1 cellular context compared by ENCODE assay signal in the genomic region with DNA sequence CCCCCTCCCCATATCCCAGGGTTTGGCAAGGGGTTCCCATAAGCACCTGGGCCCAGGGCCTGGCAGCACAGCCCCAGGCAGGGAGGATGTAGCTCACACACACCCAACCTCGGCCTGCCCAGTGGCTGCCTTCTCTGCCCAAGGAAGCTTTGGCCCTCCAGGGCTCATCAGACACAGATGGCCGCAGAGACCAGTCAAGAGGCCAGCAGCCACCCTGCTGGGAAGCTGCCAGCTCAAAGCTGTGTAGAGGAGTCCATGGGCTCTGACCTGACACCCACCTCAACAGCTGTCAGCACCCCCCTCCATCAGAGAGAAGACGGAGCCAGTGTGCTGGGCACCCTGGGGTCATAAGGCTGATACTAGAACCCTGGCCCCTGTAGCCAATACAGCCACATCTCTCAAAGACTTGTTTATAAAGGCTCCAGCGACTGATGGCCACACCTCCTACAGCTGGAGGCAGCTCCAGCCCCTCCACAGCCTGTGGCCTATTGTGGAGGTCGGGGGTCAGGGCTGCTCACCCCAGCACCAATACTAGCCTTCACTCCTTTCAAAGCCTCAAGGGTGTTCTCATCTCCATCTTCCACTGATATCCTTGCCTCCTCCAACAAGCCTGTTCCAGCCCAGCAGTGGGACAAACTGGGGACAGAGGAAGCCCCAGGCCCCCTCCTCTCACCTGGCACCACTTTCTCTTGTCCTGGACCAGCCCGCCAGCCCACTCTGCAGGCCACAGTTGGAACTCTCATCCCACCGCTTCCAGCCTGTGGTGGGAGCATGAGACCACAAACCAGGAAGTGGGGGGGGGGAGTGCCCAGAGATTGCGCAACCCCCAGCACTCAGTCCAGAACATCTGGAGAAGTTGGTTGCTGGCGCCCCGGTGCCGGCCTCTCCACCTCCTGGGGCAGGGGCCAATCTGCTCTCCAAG.
TF ChIP-seq lines count a peak whose summit lies in the region.

No MANE protein-coding gene starts in this region.

TF ChIP-seq in K562, 482 proteins besides CTCF, POLR2A, EP300 and RAD21 (continued from another document and continues in another):
- TF ChIP-seq, protein P1, sequence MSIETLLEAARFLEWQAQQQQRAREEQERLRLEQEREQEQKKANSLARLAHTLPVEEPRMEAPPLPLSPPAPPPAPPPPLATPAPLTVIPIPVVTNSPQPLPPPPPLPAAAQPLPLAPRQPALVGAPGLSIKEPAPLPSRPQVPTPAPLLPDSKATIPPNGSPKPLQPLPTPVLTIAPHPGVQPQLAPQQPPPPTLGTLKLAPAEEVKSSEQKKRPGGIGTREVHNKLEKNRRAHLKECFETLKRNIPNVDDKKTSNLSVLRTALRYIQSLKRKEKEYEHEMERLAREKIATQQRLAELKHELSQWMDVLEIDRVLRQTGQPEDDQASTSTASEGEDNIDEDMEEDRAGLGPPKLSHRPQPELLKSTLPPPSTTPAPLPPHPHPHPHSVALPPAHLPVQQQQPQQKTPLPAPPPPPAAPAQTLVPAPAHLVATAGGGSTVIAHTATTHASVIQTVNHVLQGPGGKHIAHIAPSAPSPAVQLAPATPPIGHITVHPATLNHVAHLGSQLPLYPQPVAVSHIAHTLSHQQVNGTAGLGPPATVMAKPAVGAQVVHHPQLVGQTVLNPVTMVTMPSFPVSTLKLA (conservative IDR thresholded peaks at IDR 0.05), result no peak
- TF ChIP-seq L3MBTL2 (IDR thresholded peaks at IDR 0.05), result no peak
- TF ChIP-seq FUS (optimal IDR thresholded peaks at IDR 0.05; ENCODE audit: low read depth, low read length), result no peak
- TF ChIP-seq NR3C1 (CRISPR knock-in tag; IDR thresholded peaks at IDR 0.05), result no peak
- TF ChIP-seq, protein P2, sequence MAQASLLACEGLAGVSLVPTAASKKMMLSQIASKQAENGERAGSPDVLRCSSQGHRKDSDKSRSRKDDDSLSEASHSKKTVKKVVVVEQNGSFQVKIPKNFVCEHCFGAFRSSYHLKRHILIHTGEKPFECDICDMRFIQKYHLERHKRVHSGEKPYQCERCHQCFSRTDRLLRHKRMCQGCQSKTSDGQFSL (CRISPR knock-in tag; IDR thresholded peaks at IDR 0.05), result peak; percentile 98
- TF ChIP-seq, protein P2 (tag; IDR thresholded peaks at IDR 0.05), result peak in 1 of 2 experiments; percentile 94; a peak in 2 of 4 replicates
- TF ChIP-seq, protein P3, sequence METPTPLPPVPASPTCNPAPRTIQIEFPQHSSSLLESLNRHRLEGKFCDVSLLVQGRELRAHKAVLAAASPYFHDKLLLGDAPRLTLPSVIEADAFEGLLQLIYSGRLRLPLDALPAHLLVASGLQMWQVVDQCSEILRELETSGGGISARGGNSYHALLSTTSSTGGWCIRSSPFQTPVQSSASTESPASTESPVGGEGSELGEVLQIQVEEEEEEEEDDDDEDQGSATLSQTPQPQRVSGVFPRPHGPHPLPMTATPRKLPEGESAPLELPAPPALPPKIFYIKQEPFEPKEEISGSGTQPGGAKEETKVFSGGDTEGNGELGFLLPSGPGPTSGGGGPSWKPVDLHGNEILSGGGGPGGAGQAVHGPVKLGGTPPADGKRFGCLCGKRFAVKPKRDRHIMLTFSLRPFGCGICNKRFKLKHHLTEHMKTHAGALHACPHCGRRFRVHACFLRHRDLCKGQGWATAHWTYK (CRISPR knock-in tag; IDR thresholded peaks at IDR 0.05), result peak; percentile 62; the same call in 1 of the 2 replicates
- no peak for TF ChIP-seq SNRNP70 (optimal IDR thresholded peaks at IDR 0.05; ENCODE audit: low read depth, low read length)
- no peak for TF ChIP-seq PHTF2 (CRISPR knock-in tag; IDR thresholded peaks at IDR 0.05)
- TF ChIP-seq MBD2 (IDR thresholded peaks at IDR 0.05; ENCODE audit: borderline replicate concordance, low read depth), result no peak
- no peak for TF ChIP-seq ZNF780A (CRISPR knock-in tag; IDR thresholded peaks at IDR 0.05)
- TF ChIP-seq ZNF384 (IDR thresholded peaks at IDR 0.05; ENCODE audit: low read depth, low read length), result no peak
- TF ChIP-seq MEF2D (tag; conservative IDR thresholded peaks at IDR 0.05; ENCODE audit: low read depth), result no peak
- no peak for TF ChIP-seq RNF2 (IDR thresholded peaks at IDR 0.05)
- TF ChIP-seq, protein P4, sequence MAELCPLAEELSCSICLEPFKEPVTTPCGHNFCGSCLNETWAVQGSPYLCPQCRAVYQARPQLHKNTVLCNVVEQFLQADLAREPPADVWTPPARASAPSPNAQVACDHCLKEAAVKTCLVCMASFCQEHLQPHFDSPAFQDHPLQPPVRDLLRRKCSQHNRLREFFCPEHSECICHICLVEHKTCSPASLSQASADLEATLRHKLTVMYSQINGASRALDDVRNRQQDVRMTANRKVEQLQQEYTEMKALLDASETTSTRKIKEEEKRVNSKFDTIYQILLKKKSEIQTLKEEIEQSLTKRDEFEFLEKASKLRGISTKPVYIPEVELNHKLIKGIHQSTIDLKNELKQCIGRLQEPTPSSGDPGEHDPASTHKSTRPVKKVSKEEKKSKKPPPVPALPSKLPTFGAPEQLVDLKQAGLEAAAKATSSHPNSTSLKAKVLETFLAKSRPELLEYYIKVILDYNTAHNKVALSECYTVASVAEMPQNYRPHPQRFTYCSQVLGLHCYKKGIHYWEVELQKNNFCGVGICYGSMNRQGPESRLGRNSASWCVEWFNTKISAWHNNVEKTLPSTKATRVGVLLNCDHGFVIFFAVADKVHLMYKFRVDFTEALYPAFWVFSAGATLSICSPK (IDR thresholded peaks at IDR 0.05; ENCODE audit: borderline replicate concordance), result no peak
- TF ChIP-seq GATA2 (CRISPR knock-in tag; IDR thresholded peaks at IDR 0.05), result no peak
- peak; percentile 50; the same call in 1 of the 2 replicates for TF ChIP-seq ATF7 (IDR thresholded peaks at IDR 0.05)
- TF ChIP-seq ZNF140 (CRISPR knock-in tag; IDR thresholded peaks at IDR 0.05), result no peak
- TF ChIP-seq ZNF507 (tag; conservative IDR thresholded peaks at IDR 0.05), result no peak
- no peak for TF ChIP-seq CBX8 (IDR thresholded peaks at IDR 0.05; ENCODE audit: borderline replicate concordance, extremely low read depth, low read depth, low read length, poor library complexity, severe bottlenecking)
- TF ChIP-seq, protein P5, sequence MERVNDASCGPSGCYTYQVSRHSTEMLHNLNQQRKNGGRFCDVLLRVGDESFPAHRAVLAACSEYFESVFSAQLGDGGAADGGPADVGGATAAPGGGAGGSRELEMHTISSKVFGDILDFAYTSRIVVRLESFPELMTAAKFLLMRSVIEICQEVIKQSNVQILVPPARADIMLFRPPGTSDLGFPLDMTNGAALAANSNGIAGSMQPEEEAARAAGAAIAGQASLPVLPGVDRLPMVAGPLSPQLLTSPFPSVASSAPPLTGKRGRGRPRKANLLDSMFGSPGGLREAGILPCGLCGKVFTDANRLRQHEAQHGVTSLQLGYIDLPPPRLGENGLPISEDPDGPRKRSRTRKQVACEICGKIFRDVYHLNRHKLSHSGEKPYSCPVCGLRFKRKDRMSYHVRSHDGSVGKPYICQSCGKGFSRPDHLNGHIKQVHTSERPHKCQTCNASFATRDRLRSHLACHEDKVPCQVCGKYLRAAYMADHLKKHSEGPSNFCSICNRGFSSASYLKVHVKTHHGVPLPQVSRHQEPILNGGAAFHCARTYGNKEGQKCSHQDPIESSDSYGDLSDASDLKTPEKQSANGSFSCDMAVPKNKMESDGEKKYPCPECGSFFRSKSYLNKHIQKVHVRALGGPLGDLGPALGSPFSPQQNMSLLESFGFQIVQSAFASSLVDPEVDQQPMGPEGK (CRISPR knock-in tag; IDR thresholded peaks at IDR 0.05; ENCODE audit: borderline replicate concordance), result no peak
- peak; percentile 78 for TF ChIP-seq SPI1 (IDR thresholded peaks at IDR 0.05; ENCODE audit: borderline replicate concordance, low read depth, low read length)
- TF ChIP-seq TCF7L2 (IDR thresholded peaks at IDR 0.05; ENCODE audit: low read depth, low read length), result no peak
- no peak for TF ChIP-seq PHF20 (IDR thresholded peaks at IDR 0.05; ENCODE audit: partially characterized antibody)
- peak; percentile 60 for TF ChIP-seq NR2C1 (IDR thresholded peaks at IDR 0.05)
- no peak; the same call in none of the 2 replicates for TF ChIP-seq NR2C1 (tag; IDR thresholded peaks at IDR 0.05)
- TF ChIP-seq, protein P6, sequence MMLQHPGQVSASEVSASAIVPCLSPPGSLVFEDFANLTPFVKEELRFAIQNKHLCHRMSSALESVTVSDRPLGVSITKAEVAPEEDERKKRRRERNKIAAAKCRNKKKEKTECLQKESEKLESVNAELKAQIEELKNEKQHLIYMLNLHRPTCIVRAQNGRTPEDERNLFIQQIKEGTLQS (IDR thresholded peaks at IDR 0.05), result peak; percentile 82
- TF ChIP-seq, protein P6 (CRISPR knock-in tag; conservative IDR thresholded peaks at IDR 0.05), result no peak
- no peak for TF ChIP-seq KDM1A (IDR thresholded peaks at IDR 0.05)
- no peak for TF ChIP-seq ZNF589 (CRISPR knock-in tag; IDR thresholded peaks at IDR 0.05; ENCODE audit: low read depth)
- no peak for TF ChIP-seq EP400 (IDR thresholded peaks at IDR 0.05)
- TF ChIP-seq, protein P7, sequence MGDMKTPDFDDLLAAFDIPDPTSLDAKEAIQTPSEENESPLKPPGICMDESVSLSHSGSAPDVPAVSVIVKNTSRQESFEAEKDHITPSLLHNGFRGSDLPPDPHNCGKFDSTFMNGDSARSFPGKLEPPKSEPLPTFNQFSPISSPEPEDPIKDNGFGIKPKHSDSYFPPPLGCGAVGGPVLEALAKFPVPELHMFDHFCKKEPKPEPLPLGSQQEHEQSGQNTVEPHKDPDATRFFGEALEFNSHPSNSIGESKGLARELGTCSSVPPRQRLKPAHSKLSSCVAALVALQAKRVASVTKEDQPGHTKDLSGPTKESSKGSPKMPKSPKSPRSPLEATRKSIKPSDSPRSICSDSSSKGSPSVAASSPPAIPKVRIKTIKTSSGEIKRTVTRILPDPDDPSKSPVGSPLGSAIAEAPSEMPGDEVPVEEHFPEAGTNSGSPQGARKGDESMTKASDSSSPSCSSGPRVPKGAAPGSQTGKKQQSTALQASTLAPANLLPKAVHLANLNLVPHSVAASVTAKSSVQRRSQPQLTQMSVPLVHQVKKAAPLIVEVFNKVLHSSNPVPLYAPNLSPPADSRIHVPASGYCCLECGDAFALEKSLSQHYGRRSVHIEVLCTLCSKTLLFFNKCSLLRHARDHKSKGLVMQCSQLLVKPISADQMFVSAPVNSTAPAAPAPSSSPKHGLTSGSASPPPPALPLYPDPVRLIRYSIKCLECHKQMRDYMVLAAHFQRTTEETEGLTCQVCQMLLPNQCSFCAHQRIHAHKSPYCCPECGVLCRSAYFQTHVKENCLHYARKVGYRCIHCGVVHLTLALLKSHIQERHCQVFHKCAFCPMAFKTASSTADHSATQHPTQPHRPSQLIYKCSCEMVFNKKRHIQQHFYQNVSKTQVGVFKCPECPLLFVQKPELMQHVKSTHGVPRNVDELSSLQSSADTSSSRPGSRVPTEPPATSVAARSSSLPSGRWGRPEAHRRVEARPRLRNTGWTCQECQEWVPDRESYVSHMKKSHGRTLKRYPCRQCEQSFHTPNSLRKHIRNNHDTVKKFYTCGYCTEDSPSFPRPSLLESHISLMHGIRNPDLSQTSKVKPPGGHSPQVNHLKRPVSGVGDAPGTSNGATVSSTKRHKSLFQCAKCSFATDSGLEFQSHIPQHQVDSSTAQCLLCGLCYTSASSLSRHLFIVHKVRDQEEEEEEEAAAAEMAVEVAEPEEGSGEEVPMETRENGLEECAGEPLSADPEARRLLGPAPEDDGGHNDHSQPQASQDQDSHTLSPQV (IDR thresholded peaks at IDR 0.05), result no peak
- TF ChIP-seq TCF7 (IDR thresholded peaks at IDR 0.05; ENCODE audit: borderline replicate concordance), result no peak
- no peak for TF ChIP-seq HDAC3 (IDR thresholded peaks at IDR 0.05; ENCODE audit: borderline replicate concordance, partially characterized antibody)
- no peak for TF ChIP-seq LCOR (CRISPR knock-in tag; IDR thresholded peaks at IDR 0.05)
- TF ChIP-seq, protein P8, sequence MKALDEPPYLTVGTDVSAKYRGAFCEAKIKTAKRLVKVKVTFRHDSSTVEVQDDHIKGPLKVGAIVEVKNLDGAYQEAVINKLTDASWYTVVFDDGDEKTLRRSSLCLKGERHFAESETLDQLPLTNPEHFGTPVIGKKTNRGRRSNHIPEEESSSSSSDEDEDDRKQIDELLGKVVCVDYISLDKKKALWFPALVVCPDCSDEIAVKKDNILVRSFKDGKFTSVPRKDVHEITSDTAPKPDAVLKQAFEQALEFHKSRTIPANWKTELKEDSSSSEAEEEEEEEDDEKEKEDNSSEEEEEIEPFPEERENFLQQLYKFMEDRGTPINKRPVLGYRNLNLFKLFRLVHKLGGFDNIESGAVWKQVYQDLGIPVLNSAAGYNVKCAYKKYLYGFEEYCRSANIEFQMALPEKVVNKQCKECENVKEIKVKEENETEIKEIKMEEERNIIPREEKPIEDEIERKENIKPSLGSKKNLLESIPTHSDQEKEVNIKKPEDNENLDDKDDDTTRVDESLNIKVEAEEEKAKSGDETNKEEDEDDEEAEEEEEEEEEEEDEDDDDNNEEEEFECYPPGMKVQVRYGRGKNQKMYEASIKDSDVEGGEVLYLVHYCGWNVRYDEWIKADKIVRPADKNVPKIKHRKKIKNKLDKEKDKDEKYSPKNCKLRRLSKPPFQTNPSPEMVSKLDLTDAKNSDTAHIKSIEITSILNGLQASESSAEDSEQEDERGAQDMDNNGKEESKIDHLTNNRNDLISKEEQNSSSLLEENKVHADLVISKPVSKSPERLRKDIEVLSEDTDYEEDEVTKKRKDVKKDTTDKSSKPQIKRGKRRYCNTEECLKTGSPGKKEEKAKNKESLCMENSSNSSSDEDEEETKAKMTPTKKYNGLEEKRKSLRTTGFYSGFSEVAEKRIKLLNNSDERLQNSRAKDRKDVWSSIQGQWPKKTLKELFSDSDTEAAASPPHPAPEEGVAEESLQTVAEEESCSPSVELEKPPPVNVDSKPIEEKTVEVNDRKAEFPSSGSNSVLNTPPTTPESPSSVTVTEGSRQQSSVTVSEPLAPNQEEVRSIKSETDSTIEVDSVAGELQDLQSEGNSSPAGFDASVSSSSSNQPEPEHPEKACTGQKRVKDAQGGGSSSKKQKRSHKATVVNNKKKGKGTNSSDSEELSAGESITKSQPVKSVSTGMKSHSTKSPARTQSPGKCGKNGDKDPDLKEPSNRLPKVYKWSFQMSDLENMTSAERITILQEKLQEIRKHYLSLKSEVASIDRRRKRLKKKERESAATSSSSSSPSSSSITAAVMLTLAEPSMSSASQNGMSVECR (CRISPR knock-in tag; IDR thresholded peaks at IDR 0.05), result peak; percentile 86
- TF ChIP-seq FOXK2 (conservative IDR thresholded peaks at IDR 0.05 in 1 of 2, IDR thresholded peaks at IDR 0.05 in 1 of 2; ENCODE audit: low read depth in 2 of 2), result no peak
- TF ChIP-seq ELF2 (CRISPR knock-in tag; IDR thresholded peaks at IDR 0.05), result peak; percentile 93
- no peak for TF ChIP-seq ZNF174 (CRISPR knock-in tag; IDR thresholded peaks at IDR 0.05)
- TF ChIP-seq NR2C2 (CRISPR knock-in tag; IDR thresholded peaks at IDR 0.05), result no peak
- TF ChIP-seq NR2C2 (tag; IDR thresholded peaks at IDR 0.05), result peak; percentile 59
- 0 out of 2 replicates have a peak, but pooled peaks have one; percentile 57 for TF ChIP-seq ETV1 (tag; conservative IDR thresholded peaks at IDR 0.05; ENCODE audit: low read depth)
- 0 out of 2 replicates have a peak, but pooled peaks have one; percentile 25 for TF ChIP-seq GATAD2A (IDR thresholded peaks at IDR 0.05)
- no peak for TF ChIP-seq DNMT1 (IDR thresholded peaks at IDR 0.05)
- peak; percentile 71 for TF ChIP-seq GABPA (tag; conservative IDR thresholded peaks at IDR 0.05; ENCODE audit: low read depth)
